In the genomic region with DNA sequence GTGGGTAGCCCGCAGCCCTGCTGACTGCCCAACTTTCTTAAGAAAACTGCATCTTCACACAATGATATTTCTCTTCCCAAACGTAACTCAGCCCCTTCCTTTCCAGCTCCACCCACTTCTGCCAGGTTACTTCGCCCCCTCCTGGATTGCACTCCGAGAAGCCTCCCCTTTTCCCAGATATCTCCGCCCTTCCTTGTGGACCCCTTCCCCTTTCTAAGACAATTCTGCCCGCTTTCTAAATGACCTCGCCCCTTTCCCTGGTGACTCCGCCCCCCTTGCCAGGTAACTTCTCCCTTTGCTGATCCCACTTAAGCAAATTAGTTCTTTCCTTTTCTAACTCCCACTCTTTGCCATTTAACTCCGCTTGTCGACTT, we compare ENCODE assay signal across 8 cellular contexts. TPM values are rescaled to one million over a fixed set of nuclear protein-coding genes. Genes with fewer than 3 reads are reported as not detected.
A peak's percentile ranks its signal among the peaks of the same experiment; 100 is the strongest.
DNase-seq lines count a peak whose midpoint lies in the region; ATAC-seq and TF ChIP-seq lines count a peak whose summit lies in the region.

No MANE protein-coding gene starts in this region.

- ATAC-seq in HG02943 (IDR thresholded peaks at IDR 0.05; ENCODE audit: low read depth, unreplicated experiment) (peak; percentile 7), HG03342 (IDR thresholded peaks at IDR 0.05; ENCODE audit: unreplicated experiment) (no peak), HG03196 (IDR thresholded peaks at IDR 0.05; ENCODE audit: unreplicated experiment) (no peak)

- peaks cover 17% of the 10 kb centered on the region for H3K4me1 ChIP-seq in ES-I3 (ENCODE audit: insufficient read depth, low read length)
- peaks cover 21% of the 10 kb centered on the region for H3K4me1 ChIP-seq in mononuclear cell (ENCODE audit: insufficient read depth, low read length)

- DNase-seq in brain microvascular endothelial cell, result no peak
- DNase-seq in NCI-H1105 treated with DMSO at 0.1 percent for 48 hours (lab: John Stamatoyannopoulos, UW), result no peak
- no peak for DNase-seq in DMS53 treated with DMSO at 0.1 percent for 48 hours (lab: John Stamatoyannopoulos, UW; ENCODE audit: unreplicated experiment)

- H3K27me3 ChIP-seq in brain microvascular endothelial cell (replicated peaks) (no peaks in the 10 kb centered on the region), mononuclear cell (ENCODE audit: insufficient read depth, low read length) (no peaks in the 10 kb centered on the region)

- peak overlapping the region; percentile 47 for H3K27ac ChIP-seq in brain microvascular endothelial cell

- H3K9me3 ChIP-seq in ES-I3 (ENCODE audit: control insufficient read depth, insufficient read depth, low read length), result no peaks in the 10 kb centered on the region
- H3K9me3 ChIP-seq in mononuclear cell (ENCODE audit: low read depth, low read length), result no peaks in the 10 kb centered on the region

- peak; percentile 21 for TF ChIP-seq CTCF in brain microvascular endothelial cell (IDR thresholded peaks at IDR 0.05; ENCODE audit: low read depth, low read length, missing control alignments)

- peak overlapping the region; percentile 68 for H3K9ac ChIP-seq in ES-I3 (ENCODE audit: low read depth, low read length)

- H3K4me3 ChIP-seq in brain microvascular endothelial cell (ENCODE audit: low read depth, low read length), result peak overlapping the region; percentile 67
- peak overlapping the region; percentile 46 for H3K4me3 ChIP-seq in mononuclear cell (ENCODE audit: low read length)

- in situ Hi-C loops in brain microvascular endothelial cell (cut with HindIII; ENCODE audit: low pct_ligation_motif_present, low sequenced_read_pairs), result no loop called here

- H3K36me3 ChIP-seq in ES-I3 (ENCODE audit: insufficient read depth, low read length), result no peaks in the 10 kb centered on the region
- H3K36me3 ChIP-seq in brain microvascular endothelial cell (replicated peaks), result no peaks in the 10 kb centered on the region

RNA-seq across cellular contexts. Expression of a gene that starts 2.6 kb away (rescaled TPM):
- total RNA-seq in mononuclear cell, result 0.10 TPM

RNA-seq across cellular contexts. Expression of a gene that starts 26.9 kb away (rescaled TPM):
- total RNA-seq in mononuclear cell, result 21.5 TPM

RNA-seq across cellular contexts. Expression of a gene that starts 27.9 kb away (rescaled TPM):
- total RNA-seq in mononuclear cell, result not detected

RNA-seq across cellular contexts. Expression of a gene that starts 29.5 kb away (rescaled TPM):
- total RNA-seq in mononuclear cell, result 0.10 TPM

RNA-seq across cellular contexts. Expression of a gene that starts 33.2 kb away (rescaled TPM):
- 119 TPM for total RNA-seq in mononuclear cell
